8 cellular contexts compared by ENCODE assay signal in genomic region chr16:30660424-30661251, GRCh38. TPM values are rescaled to one million over a fixed set of nuclear protein-coding genes. Genes with fewer than 3 reads are reported as not detected.
DNase-seq lines count a peak whose midpoint lies in the region; ATAC-seq and TF ChIP-seq lines count a peak whose summit lies in the region.

No MANE protein-coding gene starts in this region.

- no peaks in the 10 kb centered on the region for H3K27me3 ChIP-seq in lower lobe of right lung (ENCODE audit: low read depth)

- H3K27ac ChIP-seq in SK-N-MC (no peak overlapping the region), lower lobe of right lung (peak overlapping the region; percentile 98)

- DNase-seq in SK-N-MC (ENCODE audit: low read depth, low spot score) (no peak), amniotic epithelial cell (ENCODE audit: low read depth) (peak; percentile 41), lower lobe of right lung (no peak), NCI-H2107 (lab: John Stamatoyannopoulos, UW) (no peak)
- DNase-seq in stimulated activated CD8-positive, alpha-beta memory T cell treated with anti-CD3 and anti-CD28 coated beads, Interleukin-4, amount 100 ng/mL, for 24 hours (ENCODE audit: low read depth), result peak; percentile 72

- peaks cover 7% of the 10 kb centered on the region; the same call in 1 of the 2 replicates for H3K36me3 ChIP-seq in ES-I3 (ENCODE audit: insufficient read depth, low read length)
- peaks cover 46% of the 10 kb centered on the region for H3K36me3 ChIP-seq in SK-N-MC (ENCODE audit: insufficient read depth, low read length)
- H3K36me3 ChIP-seq in lower lobe of right lung, result peaks cover 63% of the 10 kb centered on the region

- H3K9me3 ChIP-seq in ES-I3 (ENCODE audit: control insufficient read depth, insufficient read depth, low read length) (no peaks in the 10 kb centered on the region), SK-N-MC (ENCODE audit: low read depth, low read length) (no peaks in the 10 kb centered on the region), lower lobe of right lung (no peaks in the 10 kb centered on the region)

- H3K9ac ChIP-seq in ES-I3 (ENCODE audit: low read depth, low read length), result peak overlapping the region; percentile 91; the same call in 1 of the 2 replicates
- H3K9ac ChIP-seq in SK-N-MC (ENCODE audit: insufficient read length), result peak overlapping the region; percentile 97

- intact Hi-C loops in lower lobe of right lung (cut with DNase I), result no loop called here

- no peak for TF ChIP-seq CTCF in lower lobe of right lung (IDR thresholded peaks at IDR 0.05)

- H3K4me1 ChIP-seq in ES-I3 (ENCODE audit: insufficient read depth, low read length) (no peaks in the 10 kb centered on the region; the same call in none of the 2 replicates), lower lobe of right lung (peaks cover 54% of the 10 kb centered on the region)

- H3K4me3 ChIP-seq in SK-N-MC (peak overlapping the region; percentile 96), lower lobe of right lung (peak overlapping the region; percentile 79)

- ATAC-seq in lower lobe of right lung (no peak), GM21390 (IDR thresholded peaks at IDR 0.05; ENCODE audit: unreplicated experiment) (no peak), HG02938 (IDR thresholded peaks at IDR 0.05; ENCODE audit: unreplicated experiment) (no peak)

RNA-seq across cellular contexts. Expression of gene FBRS, which starts 2.4 kb away (rescaled TPM):
- total RNA-seq in lower lobe of right lung, result 68.6 TPM

RNA-seq across cellular contexts. Expression of gene PRR14, which starts 9.9 kb away (rescaled TPM):
- 46.3 TPM for total RNA-seq in lower lobe of right lung

RNA-seq across cellular contexts. Expression of gene SRCAP, which starts 38.3 kb away (rescaled TPM):
- 73.8 TPM for total RNA-seq in lower lobe of right lung

RNA-seq across cellular contexts. Expression of gene ZNF689, which starts 50.4 kb away (rescaled TPM):
- total RNA-seq in lower lobe of right lung, result 7.7 TPM

Comparison
In these comparisons a context has a peak if more than half of its experiments do, and no peak if none do; other contexts are left out.
1. DNase-seq: peak in amniotic epithelial cell (single experiment) and stimulated activated CD8-positive, alpha-beta memory T cell treated with anti-CD3 and anti-CD28 coated beads, Interleukin-4, amount 100 ng/mL, for 24 hours (single experiment); none in SK-N-MC (single experiment), lower lobe of right lung (single experiment) and NCI-H2107 (single experiment).